Comparison of ENCODE assay signal across 12 cellular contexts in the genomic region with DNA sequence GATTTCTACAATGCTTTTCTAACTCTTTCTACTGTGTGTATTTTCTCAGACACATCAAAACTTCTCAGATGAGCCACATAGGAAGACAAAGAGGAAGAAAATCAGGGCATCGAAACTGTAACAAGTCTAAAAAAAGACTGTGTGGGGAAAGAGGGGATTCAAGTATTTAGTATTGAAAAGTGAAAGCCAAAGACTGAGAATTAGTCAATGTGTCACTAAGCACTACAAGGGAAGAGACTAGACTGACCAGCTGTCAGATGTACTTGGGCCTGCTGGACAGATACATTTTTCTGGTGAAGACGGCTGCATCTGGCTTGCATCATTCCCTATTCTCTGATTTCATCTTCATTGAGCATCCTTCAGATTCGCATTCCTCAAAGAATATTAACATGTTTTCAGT. TPM values are rescaled to one million over a fixed set of nuclear protein-coding genes. Genes with fewer than 3 reads are reported as not detected.
DNase-seq lines count a peak whose midpoint lies in the region; ATAC-seq and TF ChIP-seq lines count a peak whose summit lies in the region.
"Had no signal": no experiment of that assay in that cellular context is flagged by ENCODE, and none has a peak within 500 bp of the region (broad histone marks: within the 10 kb centered on the region; RNA-seq: fewer than 3 reads in every experiment).

No MANE protein-coding gene starts in this region.

- H3K27ac Mint-ChIP-seq in activated CD4-positive, alpha-beta memory T cell treated with anti-CD3 and anti-CD28 coated beads for 36 hours = no peak overlapping the region
- H3K27ac Mint-ChIP-seq: stimulated activated effector memory CD8-positive, alpha-beta T cell treated with anti-CD3 and anti-CD28 coated beads, Interleukin-12 subunit alpha, Interleukin-12 subunit beta, amount 100 ng/mL, for 72 hours had no signal

- H3K36me3 Mint-ChIP-seq in activated CD4-positive, alpha-beta memory T cell treated with anti-CD3 and anti-CD28 coated beads for 36 hours = no peaks in the 10 kb centered on the region
- H3K36me3 Mint-ChIP-seq: stimulated activated effector memory CD8-positive, alpha-beta T cell treated with anti-CD3 and anti-CD28 coated beads, Interleukin-12 subunit alpha, Interleukin-12 subunit beta, amount 100 ng/mL, for 72 hours had no signal

- peaks cover 6% of the 10 kb centered on the region; the same call in 1 of the 2 replicates for H3K36me3 ChIP-seq in Loucy (ENCODE audit: insufficient read depth, low read length)
- H3K36me3 ChIP-seq: SJSA1 had no signal

- peaks cover 8% of the 10 kb centered on the region; the same call in 1 of the 2 replicates for H3F3A ChIP-seq in Loucy (ENCODE audit: low read depth)

- TF ChIP-seq CTCF in Loucy (conservative IDR thresholded peaks at IDR 0.05; ENCODE audit: low read length) = no peak

- ATAC-seq in GM19035 (IDR thresholded peaks at IDR 0.05; ENCODE audit: unreplicated experiment) (peak; percentile 87), HG02763 (IDR thresholded peaks at IDR 0.05; ENCODE audit: unreplicated experiment) (peak; percentile 94)
- ATAC-seq: stimulated activated effector memory CD8-positive, alpha-beta T cell treated with anti-CD3 and anti-CD28 coated beads, Interleukin-12 subunit alpha, Interleukin-12 subunit beta, amount 100 ng/mL, for 72 hours had no signal

- no peak overlapping the region for H3K9ac ChIP-seq in Loucy (ENCODE audit: low read depth, low read length, poor library complexity, severe bottlenecking)
- H3K9ac ChIP-seq: parathyroid adenoma had no signal

- no peaks in the 10 kb centered on the region for H3K9me2 ChIP-seq in Loucy (replicated peaks; ENCODE audit: low read depth, low read length)

- H3K27me3 Mint-ChIP-seq in activated CD4-positive, alpha-beta memory T cell treated with anti-CD3 and anti-CD28 coated beads for 36 hours = peaks cover 11% of the 10 kb centered on the region

- peak overlapping the region; percentile 45; the same call in 1 of the 2 replicates for H2AFZ ChIP-seq in Loucy (ENCODE audit: low read length)
- H2AFZ ChIP-seq: parathyroid adenoma had no signal

- no peaks in the 10 kb centered on the region for H3K9me3 Mint-ChIP-seq in activated CD4-positive, alpha-beta memory T cell treated with anti-CD3 and anti-CD28 coated beads for 36 hours
- H3K9me3 Mint-ChIP-seq: stimulated activated effector memory CD8-positive, alpha-beta T cell treated with anti-CD3 and anti-CD28 coated beads, Interleukin-12 subunit alpha, Interleukin-12 subunit beta, amount 100 ng/mL, for 72 hours had no signal

- no peak overlapping the region for H3K4me2 ChIP-seq in Loucy (ENCODE audit: low read depth, low read length, poor library complexity, severe bottlenecking)

- CTCF ChIA-PET in activated CD4-positive, alpha-beta memory T cell treated with anti-CD3 and anti-CD28 coated beads for 36 hours (lab: Charles Lee) = no interaction called here

- H3K4me3 Mint-ChIP-seq in activated CD4-positive, alpha-beta memory T cell treated with anti-CD3 and anti-CD28 coated beads for 36 hours = no peak overlapping the region
- H3K4me3 Mint-ChIP-seq: stimulated activated effector memory CD8-positive, alpha-beta T cell treated with anti-CD3 and anti-CD28 coated beads, Interleukin-12 subunit alpha, Interleukin-12 subunit beta, amount 100 ng/mL, for 72 hours had no signal

- peaks cover 28% of the 10 kb centered on the region for H3K9me3 ChIP-seq in Loucy (ENCODE audit: insufficient read depth, low read depth, low read length)
- H3K9me3 ChIP-seq: SJSA1 had no signal

- H3K4me1 Mint-ChIP-seq in activated CD4-positive, alpha-beta memory T cell treated with anti-CD3 and anti-CD28 coated beads for 36 hours (ENCODE audit: low read depth) = no peaks in the 10 kb centered on the region
- H3K4me1 Mint-ChIP-seq: stimulated activated effector memory CD8-positive, alpha-beta T cell treated with anti-CD3 and anti-CD28 coated beads, Interleukin-12 subunit alpha, Interleukin-12 subunit beta, amount 100 ng/mL, for 72 hours had no signal

- H4K20me1 ChIP-seq in Loucy (ENCODE audit: insufficient read depth, low read length, poor library complexity, severe bottlenecking) = no peaks in the 10 kb centered on the region

- DNase-seq in AG08395 (ENCODE audit: low spot score) (peak; percentile 22), NCI-H2227 treated with DMSO at 0.1 percent for 48 hours (lab: John Stamatoyannopoulos, UW) (no peak), NK-92 (lab: John Stamatoyannopoulos, UW; ENCODE audit: unreplicated experiment) (no peak), NCI-H2171 (lab: John Stamatoyannopoulos, UW) (no peak)
- no peak for DNase-seq in activated CD4-positive, alpha-beta memory T cell treated with anti-CD3 and anti-CD28 coated beads for 36 hours
- DNase-seq: activated CD8-positive, alpha-beta memory T cell treated with anti-CD3 and anti-CD28 coated beads, Interleukin-2, amount 50 U/mL, for 48 hours had no signal

- POLR2A ChIA-PET in activated CD4-positive, alpha-beta memory T cell treated with anti-CD3 and anti-CD28 coated beads for 36 hours (lab: Charles Lee) = no interaction called here

- intact Hi-C loops in activated CD4-positive, alpha-beta memory T cell treated with anti-CD3 and anti-CD28 coated beads for 36 hours (cut with micrococcal nuclease) = no loop called here

- H3K4me1 ChIP-seq in Loucy (ENCODE audit: insufficient read depth, low read length, poor library complexity, severe bottlenecking) = peaks cover 59% of the 10 kb centered on the region
- H3K4me1 ChIP-seq: parathyroid adenoma, SJSA1 had no signal

- no peaks in the 10 kb centered on the region for H3K27me3 ChIP-seq in Loucy (ENCODE audit: insufficient read depth, low read length, poor library complexity, severe bottlenecking)
- H3K27me3 ChIP-seq: SJSA1 had no signal

- no peaks in the 10 kb centered on the region for H3K79me2 ChIP-seq in Loucy (ENCODE audit: insufficient read depth, low read length)
- H3K79me2 ChIP-seq: parathyroid adenoma had no signal

- no peak overlapping the region for H3K4me3 ChIP-seq in Loucy (ENCODE audit: low read length, poor library complexity, severe bottlenecking)
- H3K4me3 ChIP-seq: SJSA1 had no signal

RNA-seq across cellular contexts. Expression of gene COMMD6, which starts 25.4 kb away (rescaled TPM):
- 100 to 1,000 TPM; 130 to 136 TPM for total RNA-seq in activated CD4-positive, alpha-beta memory T cell treated with anti-CD3 and anti-CD28 coated beads for 36 hours

RNA-seq across cellular contexts. Expression of gene TBC1D4, which starts 30.3 kb away (rescaled TPM):
- 10 to 100 TPM; 13.0 to 14.8 TPM for total RNA-seq in activated CD4-positive, alpha-beta memory T cell treated with anti-CD3 and anti-CD28 coated beads for 36 hours

RNA-seq across cellular contexts. Expression of gene UCHL3, which starts 37.3 kb away (rescaled TPM):
- total RNA-seq in activated CD4-positive, alpha-beta memory T cell treated with anti-CD3 and anti-CD28 coated beads for 36 hours = 10 to 100 TPM; 39.1 to 42.6 TPM
